ENCODE assay signal across 32 cellular contexts in genomic region chr6:30159988-30160387, GRCh38. TPM values are rescaled to one million over a fixed set of nuclear protein-coding genes. Genes with fewer than 3 reads are reported as not detected.
"Had no signal": no experiment of that assay in that cellular context is flagged by ENCODE, and none has a peak within 500 bp of the region (broad histone marks: within the 10 kb centered on the region; RNA-seq: fewer than 3 reads in every experiment).

No MANE protein-coding gene starts in this region.

- H3K9me3 Mint-ChIP-seq: stimulated activated effector memory CD8-positive, alpha-beta T cell treated with anti-CD3 and anti-CD28 coated beads, Interleukin-12 subunit alpha, Interleukin-12 subunit beta, amount 100 ng/mL, for 72 hours; stimulated activated memory B cell treated with anti-CD40 and anti-IgM and Interleukin-4, amounts not matched to agents 10 μg/mL and 1 μg/mL and 100 μg/mL, for 72 hours; stimulated activated naive B cell treated with anti-CD40 and anti-IgM and Interleukin-4, amounts not matched to agents 10 μg/mL and 1 μg/mL and 100 μg/mL, for 72 hours; stimulated activated naive CD8-positive, alpha-beta T cell treated with anti-CD3 and anti-CD28 coated beads, Interleukin-15, amount 100 ng/mL, for 72 hours; stimulated activated naive CD8-positive, alpha-beta T cell treated with anti-CD3 and anti-CD28 coated beads, Interleukin-15, Interleukin-2, amounts not matched to agents 100 ng/mL and 50 ng/mL, for 24 hours; type B pancreatic cell had no signal

- H3K27ac ChIP-seq: stomach, suprapubic skin, testis, thoracic aorta, thyroid gland, tibial artery, tibial nerve, transverse colon, upper lobe of left lung, upper lobe of right lung, uterus, vagina had no signal

- ATAC-seq: stimulated activated effector memory CD8-positive, alpha-beta T cell treated with anti-CD3 and anti-CD28 coated beads, Interleukin-12 subunit alpha, Interleukin-12 subunit beta, amount 100 ng/mL, for 72 hours; stimulated activated memory B cell treated with anti-CD40 and anti-IgM and Interleukin-4, amounts not matched to agents 10 μg/mL and 1 μg/mL and 100 μg/mL, for 72 hours; stimulated activated naive B cell treated with anti-CD40 and anti-IgM and Interleukin-4, amounts not matched to agents 10 μg/mL and 1 μg/mL and 100 μg/mL, for 72 hours; stimulated activated naive CD8-positive, alpha-beta T cell treated with anti-CD3 and anti-CD28 coated beads, Interleukin-15, amount 100 ng/mL, for 72 hours; stimulated activated naive CD8-positive, alpha-beta T cell treated with anti-CD3 and anti-CD28 coated beads, Interleukin-15, Interleukin-2, amounts not matched to agents 100 U/mL and 50 U/mL, for 24 hours; upper lobe of right lung had no signal

- H3K36me3 Mint-ChIP-seq: stimulated activated effector memory CD8-positive, alpha-beta T cell treated with anti-CD3 and anti-CD28 coated beads, Interleukin-12 subunit alpha, Interleukin-12 subunit beta, amount 100 ng/mL, for 72 hours; stimulated activated memory B cell treated with anti-CD40 and anti-IgM and Interleukin-4, amounts not matched to agents 10 μg/mL and 1 μg/mL and 100 μg/mL, for 72 hours; stimulated activated naive B cell treated with anti-CD40 and anti-IgM and Interleukin-4, amounts not matched to agents 10 μg/mL and 1 μg/mL and 100 μg/mL, for 72 hours; type B pancreatic cell had no signal

- H3K9me3 ChIP-seq: stomach, suprapubic skin, testis, thoracic aorta, thyroid gland, tibial artery, tibial nerve, transverse colon, upper lobe of left lung, upper lobe of right lung, uterus, vagina had no signal

- H3K4me1 ChIP-seq: testis, uterus had no signal

- H3K4me3 ChIP-seq: stomach, suprapubic skin, testis, thoracic aorta, thyroid gland, tibial artery, tibial nerve, transverse colon, upper lobe of left lung, upper lobe of right lung, uterus, vagina had no signal

- H3K27ac Mint-ChIP-seq: stimulated activated effector memory CD8-positive, alpha-beta T cell treated with anti-CD3 and anti-CD28 coated beads, Interleukin-12 subunit alpha, Interleukin-12 subunit beta, amount 100 ng/mL, for 72 hours; stimulated activated memory B cell treated with anti-CD40 and anti-IgM and Interleukin-4, amounts not matched to agents 10 μg/mL and 1 μg/mL and 100 μg/mL, for 72 hours; stimulated activated naive CD8-positive, alpha-beta T cell treated with anti-CD3 and anti-CD28 coated beads, Interleukin-15, amount 100 ng/mL, for 72 hours; stimulated activated naive CD8-positive, alpha-beta T cell treated with anti-CD3 and anti-CD28 coated beads, Interleukin-15, Interleukin-2, amounts not matched to agents 100 ng/mL and 50 ng/mL, for 24 hours; type B pancreatic cell had no signal

- H3K27me3 ChIP-seq: testis, thyroid gland, transverse colon, upper lobe of left lung, upper lobe of right lung, vagina had no signal

- H3K4me3 Mint-ChIP-seq: stimulated activated effector memory CD8-positive, alpha-beta T cell treated with anti-CD3 and anti-CD28 coated beads, Interleukin-12 subunit alpha, Interleukin-12 subunit beta, amount 100 ng/mL, for 72 hours; stimulated activated memory B cell treated with anti-CD40 and anti-IgM and Interleukin-4, amounts not matched to agents 10 μg/mL and 1 μg/mL and 100 μg/mL, for 72 hours; stimulated activated naive B cell treated with anti-CD40 and anti-IgM and Interleukin-4, amounts not matched to agents 10 μg/mL and 1 μg/mL and 100 μg/mL, for 72 hours; stimulated activated naive CD8-positive, alpha-beta T cell treated with anti-CD3 and anti-CD28 coated beads, Interleukin-15, amount 100 ng/mL, for 72 hours; stimulated activated naive CD8-positive, alpha-beta T cell treated with anti-CD3 and anti-CD28 coated beads, Interleukin-15, Interleukin-2, amounts not matched to agents 100 ng/mL and 50 ng/mL, for 24 hours; type B pancreatic cell had no signal

- DNase-seq: stimulated activated CD4-positive, alpha-beta T cell treated with anti-CD3 and anti-CD28 coated beads, Interleukin-2, amount 100 ng/mL, for 48 hours; stimulated activated CD4-positive, alpha-beta T cell treated with anti-CD3 and anti-CD28 coated beads, Interleukin-4, amount 100 ng/mL, for 1 hour; stimulated activated CD4-positive, alpha-beta T cell treated with anti-CD3 and anti-CD28 coated beads, Interleukin-4, amount 100 ng/mL, for 24 hours; stimulated activated CD4-positive, alpha-beta T cell treated with anti-CD3 and anti-CD28 coated beads, Interleukin-4, amount 100 ng/mL, for 4 hours; stimulated activated CD8-positive, alpha-beta memory T cell treated with anti-CD3 and anti-CD28 coated beads, Interleukin-4, amount 100 ng/mL, for 48 hours; stimulated activated naive B cell treated with anti-CD40 and anti-IgM and Interleukin-4, amounts not matched to agents 10 μg/mL and 1 μg/mL and 100 μg/mL, for 72 hours; stimulated activated naive CD4-positive, alpha-beta T cell; stimulated activated naive CD4-positive, alpha-beta T cell treated with Interleukin-2 at 50 U/mL for 16 hours; stimulated activated naive CD8-positive, alpha-beta T cell treated with anti-CD3 and anti-CD28 coated beads, Interleukin-15, amount 100 ng/mL, for 72 hours; stimulated activated naive CD8-positive, alpha-beta T cell treated with anti-CD3 and anti-CD28 coated beads, Interleukin-15, Interleukin-2, amounts not matched to agents 100 U/mL and 50 U/mL, for 24 hours; stomach; substantia nigra; testis; thyroid gland; tibial artery; transverse colon; trophoblast cell; upper lobe of right lung; uterus had no signal

- H3K36me3 ChIP-seq: stomach, suprapubic skin, thoracic aorta, thyroid gland, tibial artery, tibial nerve, transverse colon, upper lobe of left lung, upper lobe of right lung, uterus, vagina had no signal

RNA-seq across cellular contexts. Expression of gene TRIM10, which starts 1.0 kb away (rescaled TPM):
- total RNA-seq: subcutaneous adipose tissue, thoracic aorta, thyroid gland, tibial nerve, upper lobe of right lung, ureter, vagina had no signal

RNA-seq across cellular contexts. Expression of gene TRIM15, which starts 3.4 kb away (rescaled TPM):
- total RNA-seq: subcutaneous adipose tissue, temporal lobe, thoracic aorta, thyroid gland, tibial nerve, upper lobe of right lung, ureter, urinary bladder, uterus, vagina had no signal

RNA-seq across cellular contexts. Expression of gene TRIM40, which starts 24.0 kb away (rescaled TPM):
- total RNA-seq: stomach, subcutaneous adipose tissue, suprapubic skin, temporal lobe, thoracic aorta, thyroid gland, tibial nerve, upper lobe of left lung, upper lobe of right lung, ureter, urinary bladder, uterus, vagina had no signal

RNA-seq across cellular contexts. Expression of gene TRIM31, which starts 47.1 kb away (rescaled TPM):
- total RNA-seq: subcutaneous adipose tissue, temporal lobe, thyroid gland, tibial nerve, uterus, vagina had no signal
